8 cellular contexts compared by ENCODE assay signal in genomic region chr12:10720974-10721565, GRCh38. TPM values are rescaled to one million over a fixed set of nuclear protein-coding genes. Genes with fewer than 3 reads are reported as not detected.
A peak's percentile ranks its signal among the peaks of the same experiment; 100 is the strongest.
DNase-seq lines count a peak whose midpoint lies in the region; ATAC-seq, FAIRE-seq and TF ChIP-seq lines count a peak whose summit lies in the region.

No MANE protein-coding gene starts in this region.

- H3K9ac ChIP-seq in SK-N-MC (ENCODE audit: insufficient read length) = peak overlapping the region; percentile 87

- no peaks in the 10 kb centered on the region for H3K27me3 ChIP-seq in gastrocnemius medialis
- peaks cover 100% of the 10 kb centered on the region for H3K27me3 ChIP-seq in BE2C

- H3K9me3 ChIP-seq in SK-N-MC (ENCODE audit: low read depth, low read length) = no peaks in the 10 kb centered on the region
- H3K9me3 ChIP-seq in gastrocnemius medialis = no peaks in the 10 kb centered on the region
- no peaks in the 10 kb centered on the region for H3K9me3 ChIP-seq in BE2C

- intact Hi-C loops in gastrocnemius medialis (cut with DNase I; ENCODE audit: low total_unique reads) = loop anchor here (5.0 to 10.0 kb wide), 6 partner anchors 106 to 1996 kb away; partner anchors contain the start of genes BORCS5, CDKN1B, ETV6 and MAGOHB

- peaks cover 29% of the 10 kb centered on the region for H3K36me3 ChIP-seq in SK-N-MC (ENCODE audit: insufficient read depth, low read length)
- H3K36me3 ChIP-seq in gastrocnemius medialis = peaks cover 0 to 14% of the 10 kb centered on the region in 2 donors
- H3K36me3 ChIP-seq in BE2C = no peaks in the 10 kb centered on the region

- TF ChIP-seq POLR2A in gastrocnemius medialis (IDR thresholded peaks at IDR 0.05) = peak in 1 of 2 donors; percentile 34

- peaks cover 14 to 35% of the 10 kb centered on the region in 2 donors for H3K4me1 ChIP-seq in gastrocnemius medialis
- H3K4me1 ChIP-seq in BE2C = no peaks in the 10 kb centered on the region

- FAIRE-seq in GM19239 (lab: Jason Lieb, UNC) = peak; percentile 4

- in situ Hi-C loops in gastrocnemius medialis (cut with MboI; ENCODE audit: low sequenced_read_pairs in 4 of 4) = loop anchor here in 3 of 4 donors (5.0 to 25.0 kb wide), 3 partner anchors 509 to 1066 kb away; partner anchors contain the start of gene GABARAPL1 (in 3 of the 3)

- TF ChIP-seq CTCF in gastrocnemius medialis (IDR thresholded peaks at IDR 0.05 in 4 of 5, conservative IDR thresholded peaks at IDR 0.05 in 1 of 5) = no peak
- TF ChIP-seq CTCF in GM10248 (IDR thresholded peaks at IDR 0.05; ENCODE audit: control extremely low read depth, extremely low read depth, low read depth, missing control alignments) = no peak
- no peak for TF ChIP-seq CTCF in BE2C (IDR thresholded peaks at IDR 0.05; ENCODE audit: low read depth, low read length)

- POLR2A ChIA-PET in GM10248 (lab: Yijun Ruan, JAX) = no interaction called here

- ATAC-seq in gastrocnemius medialis (peak in 1 of 2 donors; percentile 15), HG02763 (IDR thresholded peaks at IDR 0.05; ENCODE audit: unreplicated experiment) (no peak)

- CTCF ChIA-PET in GM10248 (lab: Yijun Ruan, JAX) = no interaction called here

- no peak for DNase-seq in GM19239 (ENCODE audit: insufficient read length, low spot score)
- DNase-seq in SK-N-MC (ENCODE audit: low read depth, low spot score) = no peak
- DNase-seq in fibroblast of peridontal ligament (ENCODE audit: extremely low read depth) = peak; percentile 47
- DNase-seq in gastrocnemius medialis = peak in 1 of 2 donors; percentile 26
- DNase-seq in retina = no peak
- DNase-seq in GM10248 (ENCODE audit: extremely low spot score) = no peak
- DNase-seq in BE2C = no peak

- H3K27ac ChIP-seq in SK-N-MC (peak overlapping the region; percentile 3; the same call in 1 of the 2 replicates), gastrocnemius medialis (peak overlapping the region; percentile 97 to 100 (median 98))

- H3K4me3 ChIP-seq in SK-N-MC = peak overlapping the region; percentile 98
- H3K4me3 ChIP-seq in gastrocnemius medialis = peak overlapping the region; percentile 83 to 99 (median 88)
- H3K4me3 ChIP-seq in BE2C (ENCODE audit: low read depth, low read length) = no peak overlapping the region

RNA-seq across cellular contexts. Expression of gene YBX3, which starts 2.1 kb away (rescaled TPM):
- 1,000 to 10,000 TPM; 3,451 to 6,393 (median 4,786) TPM for total RNA-seq in gastrocnemius medialis
- polyA plus RNA-seq in BE2C (2012; ENCODE audit: insufficient read depth, insufficient read length, low read depth) = 0.77 TPM

RNA-seq across cellular contexts. Expression of gene STYK1, which starts 47.2 kb away (rescaled TPM):
- under 1 TPM in 1 of 4 donors, not detected in 3; 0.12 TPM for total RNA-seq in gastrocnemius medialis
- polyA plus RNA-seq in BE2C (2012; ENCODE audit: insufficient read depth, insufficient read length, low read depth) = not detected
